In the genomic region with DNA sequence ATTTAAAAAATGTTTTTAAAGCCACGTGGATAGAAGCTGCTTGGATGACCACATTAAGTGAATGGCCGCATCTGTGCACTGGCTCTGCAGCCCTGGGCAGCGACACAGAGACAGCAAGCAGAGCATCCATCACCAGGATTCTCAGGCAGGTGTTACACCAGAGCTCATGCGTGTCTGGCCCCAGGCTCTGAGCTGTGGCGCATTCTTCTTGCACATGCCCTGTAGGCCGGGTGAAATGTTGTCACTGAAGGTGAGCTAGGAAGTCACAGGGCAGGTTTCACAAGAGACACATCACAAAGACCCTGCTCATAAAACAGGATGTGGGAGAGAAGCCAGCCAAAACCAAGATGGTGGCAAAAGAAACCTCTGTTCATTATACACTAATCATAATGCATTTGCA, we compare ENCODE assay signal across 16 cellular contexts.
"Had no signal": no experiment of that assay in that cellular context is flagged by ENCODE, and none has a peak within 500 bp of the region (broad histone marks: within the 10 kb centered on the region; RNA-seq: fewer than 3 reads in every experiment).

No MANE protein-coding gene starts in this region.

- ATAC-seq: gastrocnemius medialis, heart left ventricle, left colon had no signal

- H3K36me3 Mint-ChIP-seq: immature natural killer cell had no signal

- H3K9me3 ChIP-seq: ascending aorta, gastrocnemius medialis, heart left ventricle, uterus had no signal

- H3K4me3 Mint-ChIP-seq: immature natural killer cell, neural crest cell had no signal

- DNase-seq: activated CD4-positive, alpha-beta T cell treated with anti-CD3 and anti-CD28 coated beads, Interleukin-2, amount 50 U/mL, for 1 hour; activated CD8-positive, alpha-beta memory T cell treated with anti-CD3 and anti-CD28 coated beads for 24 hours; activated naive CD4-positive, alpha-beta T cell; activated T-cell treated with anti-CD3 and anti-CD28 coated beads for 4 hours; erythroblast; gastrocnemius medialis; immature natural killer cell; left colon; sigmoid colon; spleen; uterus had no signal

- H3K27ac Mint-ChIP-seq: immature natural killer cell had no signal

- H3K4me3 ChIP-seq: ascending aorta, breast epithelium, dorsolateral prefrontal cortex, gastrocnemius medialis, heart left ventricle, sigmoid colon, spleen, uterus had no signal

- H3K9me3 Mint-ChIP-seq: immature natural killer cell, neural crest cell had no signal

- H3K27me3 ChIP-seq: ascending aorta, breast epithelium, sigmoid colon, uterus had no signal

- H3K4me1 ChIP-seq: breast epithelium, gastrocnemius medialis, uterus had no signal

- H3K36me3 ChIP-seq: ascending aorta, breast epithelium, gastrocnemius medialis, heart left ventricle, sigmoid colon, spleen, uterus had no signal

- H3K27ac ChIP-seq: ascending aorta, breast epithelium, dorsolateral prefrontal cortex, gastrocnemius medialis, heart left ventricle, sigmoid colon, spleen, uterus had no signal
